In the genomic region with DNA sequence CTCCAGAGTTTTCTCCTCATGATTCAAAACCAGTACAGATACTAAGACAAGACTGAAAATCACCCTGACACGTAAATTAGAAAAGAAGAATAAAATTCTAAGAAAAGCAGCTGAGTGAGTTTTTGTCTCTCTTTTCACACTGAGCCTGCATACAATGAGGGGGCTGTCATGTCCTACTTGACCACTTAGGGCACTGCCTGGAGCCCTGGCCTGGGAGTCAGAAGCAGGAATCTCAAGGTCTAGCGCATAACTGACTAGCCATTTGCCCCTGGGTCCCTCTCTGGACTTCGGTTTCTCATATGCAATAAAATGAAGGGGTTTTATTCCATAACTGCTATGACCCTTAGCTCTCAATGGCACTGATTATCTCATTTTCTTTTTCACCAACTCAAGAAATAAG, we compare ENCODE assay signal across 2 cellular contexts.
TF ChIP-seq lines count a peak whose summit lies in the region.

No MANE protein-coding gene starts in this region.

TF ChIP-seq in HepG2, 621 proteins besides CTCF, POLR2A, EP300 and RAD21 (continues in another document):
- no peak for TF ChIP-seq ZNF879 (CRISPR knock-in tag; IDR thresholded peaks at IDR 0.05)
- no peak for TF ChIP-seq ZBTB25 (CRISPR knock-in tag; IDR thresholded peaks at IDR 0.05)
- no peak for TF ChIP-seq KDM5B (CRISPR knock-in tag; IDR thresholded peaks at IDR 0.05; ENCODE audit: borderline replicate concordance)
- TF ChIP-seq, protein P1, sequence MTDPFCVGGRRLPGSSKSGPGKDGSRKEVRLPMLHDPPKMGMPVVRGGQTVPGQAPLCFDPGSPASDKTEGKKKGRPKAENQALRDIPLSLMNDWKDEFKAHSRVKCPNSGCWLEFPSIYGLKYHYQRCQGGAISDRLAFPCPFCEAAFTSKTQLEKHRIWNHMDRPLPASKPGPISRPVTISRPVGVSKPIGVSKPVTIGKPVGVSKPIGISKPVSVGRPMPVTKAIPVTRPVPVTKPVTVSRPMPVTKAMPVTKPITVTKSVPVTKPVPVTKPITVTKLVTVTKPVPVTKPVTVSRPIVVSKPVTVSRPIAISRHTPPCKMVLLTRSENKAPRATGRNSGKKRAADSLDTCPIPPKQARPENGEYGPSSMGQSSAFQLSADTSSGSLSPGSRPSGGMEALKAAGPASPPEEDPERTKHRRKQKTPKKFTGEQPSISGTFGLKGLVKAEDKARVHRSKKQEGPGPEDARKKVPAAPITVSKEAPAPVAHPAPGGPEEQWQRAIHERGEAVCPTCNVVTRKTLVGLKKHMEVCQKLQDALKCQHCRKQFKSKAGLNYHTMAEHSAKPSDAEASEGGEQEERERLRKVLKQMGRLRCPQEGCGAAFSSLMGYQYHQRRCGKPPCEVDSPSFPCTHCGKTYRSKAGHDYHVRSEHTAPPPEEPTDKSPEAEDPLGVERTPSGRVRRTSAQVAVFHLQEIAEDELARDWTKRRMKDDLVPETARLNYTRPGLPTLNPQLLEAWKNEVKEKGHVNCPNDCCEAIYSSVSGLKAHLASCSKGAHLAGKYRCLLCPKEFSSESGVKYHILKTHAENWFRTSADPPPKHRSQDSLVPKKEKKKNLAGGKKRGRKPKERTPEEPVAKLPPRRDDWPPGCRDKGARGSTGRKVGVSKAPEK (CRISPR knock-in tag; IDR thresholded peaks at IDR 0.05; ENCODE audit: borderline replicate concordance), result no peak
- no peak for TF ChIP-seq ZSCAN25 (CRISPR knock-in tag; IDR thresholded peaks at IDR 0.05)
- no peak for TF ChIP-seq ZNF7 (CRISPR knock-in tag; IDR thresholded peaks at IDR 0.05)
- no peak for TF ChIP-seq ZNF691 (CRISPR knock-in tag; IDR thresholded peaks at IDR 0.05; ENCODE audit: borderline replicate concordance, low read depth)
- no peak for TF ChIP-seq ZKSCAN1 (IDR thresholded peaks at IDR 0.05; ENCODE audit: low read length)
- TF ChIP-seq, protein P2, sequence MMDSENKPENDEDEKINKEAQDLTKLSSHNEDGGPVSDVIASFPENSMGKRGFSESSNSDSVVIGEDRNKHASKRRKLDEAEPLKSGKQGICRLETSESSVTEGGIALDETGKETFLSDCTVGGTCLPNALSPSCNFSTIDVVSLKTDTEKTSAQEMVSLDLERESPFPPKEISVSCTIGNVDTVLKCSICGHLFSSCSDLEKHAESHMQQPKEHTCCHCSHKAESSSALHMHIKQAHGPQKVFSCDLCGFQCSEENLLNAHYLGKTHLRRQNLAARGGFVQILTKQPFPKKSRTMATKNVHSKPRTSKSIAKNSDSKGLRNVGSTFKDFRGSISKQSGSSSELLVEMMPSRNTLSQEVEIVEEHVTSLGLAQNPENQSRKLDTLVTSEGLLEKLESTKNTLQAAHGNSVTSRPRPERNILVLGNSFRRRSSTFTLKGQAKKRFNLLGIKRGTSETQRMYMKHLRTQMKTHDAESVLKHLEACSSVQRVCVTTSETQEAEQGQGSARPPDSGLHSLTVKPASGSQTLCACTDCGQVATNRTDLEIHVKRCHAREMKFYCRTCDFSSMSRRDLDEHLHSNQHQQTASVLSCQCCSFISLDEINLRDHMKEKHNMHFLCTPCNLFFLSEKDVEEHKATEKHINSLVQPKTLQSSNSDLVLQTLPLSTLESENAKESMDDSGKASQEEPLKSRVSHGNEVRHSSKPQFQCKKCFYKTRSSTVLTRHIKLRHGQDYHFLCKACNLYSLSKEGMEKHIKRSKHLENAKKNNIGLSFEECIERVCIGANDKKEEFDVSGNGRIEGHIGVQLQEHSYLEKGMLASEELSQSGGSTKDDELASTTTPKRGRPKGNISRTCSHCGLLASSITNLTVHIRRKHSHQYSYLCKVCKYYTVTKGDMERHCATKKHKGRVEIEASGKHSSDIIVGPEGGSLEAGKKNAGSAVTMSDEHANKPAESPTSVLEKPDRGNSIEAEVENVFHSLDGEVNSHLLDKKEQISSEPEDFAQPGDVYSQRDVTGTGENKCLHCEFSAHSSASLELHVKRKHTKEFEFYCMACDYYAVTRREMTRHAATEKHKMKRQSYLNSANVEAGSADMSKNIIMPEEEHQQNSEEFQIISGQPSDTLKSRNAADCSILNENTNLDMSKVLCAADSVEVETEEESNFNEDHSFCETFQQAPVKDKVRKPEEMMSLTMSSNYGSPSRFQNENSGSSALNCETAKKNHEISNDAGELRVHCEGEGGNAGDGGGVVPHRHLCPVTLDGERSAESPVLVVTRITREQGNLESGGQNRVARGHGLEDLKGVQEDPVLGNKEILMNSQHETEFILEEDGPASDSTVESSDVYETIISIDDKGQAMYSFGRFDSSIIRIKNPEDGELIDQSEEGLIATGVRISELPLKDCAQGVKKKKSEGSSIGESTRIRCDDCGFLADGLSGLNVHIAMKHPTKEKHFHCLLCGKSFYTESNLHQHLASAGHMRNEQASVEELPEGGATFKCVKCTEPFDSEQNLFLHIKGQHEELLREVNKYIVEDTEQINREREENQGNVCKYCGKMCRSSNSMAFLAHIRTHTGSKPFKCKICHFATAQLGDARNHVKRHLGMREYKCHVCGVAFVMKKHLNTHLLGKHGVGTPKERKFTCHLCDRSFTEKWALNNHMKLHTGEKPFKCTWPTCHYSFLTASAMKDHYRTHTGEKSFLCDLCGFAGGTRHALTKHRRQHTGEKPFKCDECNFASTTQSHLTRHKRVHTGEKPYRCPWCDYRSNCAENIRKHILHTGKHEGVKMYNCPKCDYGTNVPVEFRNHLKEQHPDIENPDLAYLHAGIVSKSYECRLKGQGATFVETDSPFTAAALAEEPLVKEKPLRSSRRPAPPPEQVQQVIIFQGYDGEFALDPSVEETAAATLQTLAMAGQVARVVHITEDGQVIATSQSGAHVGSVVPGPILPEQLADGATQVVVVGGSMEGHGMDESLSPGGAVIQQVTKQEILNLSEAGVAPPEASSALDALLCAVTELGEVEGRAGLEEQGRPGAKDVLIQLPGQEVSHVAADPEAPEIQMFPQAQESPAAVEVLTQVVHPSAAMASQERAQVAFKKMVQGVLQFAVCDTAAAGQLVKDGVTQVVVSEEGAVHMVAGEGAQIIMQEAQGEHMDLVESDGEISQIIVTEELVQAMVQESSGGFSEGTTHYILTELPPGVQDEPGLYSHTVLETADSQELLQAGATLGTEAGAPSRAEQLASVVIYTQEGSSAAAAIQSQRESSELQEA (CRISPR knock-in tag; IDR thresholded peaks at IDR 0.05; ENCODE audit: not compliant biosample characterization), result no peak

TF ChIP-seq in H1, 55 proteins besides CTCF, POLR2A, EP300 and RAD21:
- no peak for TF ChIP-seq CBX5 (IDR thresholded peaks at IDR 0.05; ENCODE audit: low read depth, low read length)
- TF ChIP-seq GTF2F1 (IDR thresholded peaks at IDR 0.05; ENCODE audit: borderline replicate concordance, low read depth, low read length), result no peak
- TF ChIP-seq SIRT6 (IDR thresholded peaks at IDR 0.05; ENCODE audit: low read length), result no peak
- TF ChIP-seq SIX5 (IDR thresholded peaks at IDR 0.05; ENCODE audit: low read depth, low read length), result no peak
- TF ChIP-seq, protein P3, sequence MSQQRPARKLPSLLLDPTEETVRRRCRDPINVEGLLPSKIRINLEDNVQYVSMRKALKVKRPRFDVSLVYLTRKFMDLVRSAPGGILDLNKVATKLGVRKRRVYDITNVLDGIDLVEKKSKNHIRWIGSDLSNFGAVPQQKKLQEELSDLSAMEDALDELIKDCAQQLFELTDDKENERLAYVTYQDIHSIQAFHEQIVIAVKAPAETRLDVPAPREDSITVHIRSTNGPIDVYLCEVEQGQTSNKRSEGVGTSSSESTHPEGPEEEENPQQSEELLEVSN (IDR thresholded peaks at IDR 0.05), result no peak
- TF ChIP-seq, protein P4, sequence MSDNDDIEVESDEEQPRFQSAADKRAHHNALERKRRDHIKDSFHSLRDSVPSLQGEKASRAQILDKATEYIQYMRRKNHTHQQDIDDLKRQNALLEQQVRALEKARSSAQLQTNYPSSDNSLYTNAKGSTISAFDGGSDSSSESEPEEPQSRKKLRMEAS (IDR thresholded peaks at IDR 0.05), result no peak
- no peak for TF ChIP-seq GABPA (IDR thresholded peaks at IDR 0.05; ENCODE audit: borderline replicate concordance, insufficient read depth, low read length)
- TF ChIP-seq, protein P5, sequence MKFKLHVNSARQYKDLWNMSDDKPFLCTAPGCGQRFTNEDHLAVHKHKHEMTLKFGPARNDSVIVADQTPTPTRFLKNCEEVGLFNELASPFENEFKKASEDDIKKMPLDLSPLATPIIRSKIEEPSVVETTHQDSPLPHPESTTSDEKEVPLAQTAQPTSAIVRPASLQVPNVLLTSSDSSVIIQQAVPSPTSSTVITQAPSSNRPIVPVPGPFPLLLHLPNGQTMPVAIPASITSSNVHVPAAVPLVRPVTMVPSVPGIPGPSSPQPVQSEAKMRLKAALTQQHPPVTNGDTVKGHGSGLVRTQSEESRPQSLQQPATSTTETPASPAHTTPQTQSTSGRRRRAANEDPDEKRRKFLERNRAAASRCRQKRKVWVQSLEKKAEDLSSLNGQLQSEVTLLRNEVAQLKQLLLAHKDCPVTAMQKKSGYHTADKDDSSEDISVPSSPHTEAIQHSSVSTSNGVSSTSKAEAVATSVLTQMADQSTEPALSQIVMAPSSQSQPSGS (IDR thresholded peaks at IDR 0.05; ENCODE audit: low read length), result no peak
- no peak for TF ChIP-seq RNF2 (IDR thresholded peaks at IDR 0.05; ENCODE audit: borderline replicate concordance, low read depth, low read length, missing control alignments, poor library complexity, severe bottlenecking)
- no peak for TF ChIP-seq CHD2 (IDR thresholded peaks at IDR 0.05; ENCODE audit: low read length)
- TF ChIP-seq CEBPB (IDR thresholded peaks at IDR 0.05; ENCODE audit: low read depth, low read length), result no peak
TF ChIP-seq in H1: peak in this region for 0.
